22 cellular contexts compared by ENCODE assay signal in the genomic region with DNA sequence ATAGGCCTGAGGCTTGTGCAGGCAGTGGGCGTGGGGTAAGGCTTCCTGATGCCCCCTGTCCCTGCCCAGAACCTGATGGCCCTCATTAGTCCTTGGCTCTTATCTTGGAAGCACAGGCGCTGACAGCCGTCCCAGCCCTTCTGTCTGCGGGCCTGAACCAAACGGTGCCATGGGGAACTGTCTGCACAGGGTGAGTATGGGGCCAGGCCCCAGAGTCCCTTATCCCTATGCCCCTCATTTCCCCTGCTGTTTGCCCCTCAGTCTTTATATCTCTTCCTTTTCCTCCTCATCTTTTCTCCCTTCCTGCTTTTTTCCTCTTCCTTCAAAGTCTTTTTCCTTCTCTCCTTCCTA. TPM values are rescaled to one million over a fixed set of nuclear protein-coding genes. Genes with fewer than 3 reads are reported as not detected.
A peak's percentile ranks its signal among the peaks of the same experiment; 100 is the strongest.
DNase-seq lines count a peak whose midpoint lies in the region; ATAC-seq, FAIRE-seq and TF ChIP-seq lines count a peak whose summit lies in the region.
"Had no signal": no experiment of that assay in that cellular context is flagged by ENCODE, and none has a peak within 500 bp of the region (broad histone marks: within the 10 kb centered on the region; RNA-seq: fewer than 3 reads in every experiment).

A gene with protein sequence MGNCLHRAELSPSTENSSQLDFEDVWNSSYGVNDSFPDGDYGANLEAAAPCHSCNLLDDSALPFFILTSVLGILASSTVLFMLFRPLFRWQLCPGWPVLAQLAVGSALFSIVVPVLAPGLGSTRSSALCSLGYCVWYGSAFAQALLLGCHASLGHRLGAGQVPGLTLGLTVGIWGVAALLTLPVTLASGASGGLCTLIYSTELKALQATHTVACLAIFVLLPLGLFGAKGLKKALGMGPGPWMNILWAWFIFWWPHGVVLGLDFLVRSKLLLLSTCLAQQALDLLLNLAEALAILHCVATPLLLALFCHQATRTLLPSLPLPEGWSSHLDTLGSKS (plus strand): TSS at position 85 of the 351 bp plus-strand sequence. CDS start 85 bp downstream, at position 170.

- H3K4me3 ChIP-seq in K562 (no peak within 1 kb of the TSS), right atrium auricular region (peak within 1 kb of the TSS in 1 of 2 donors; percentile 1), skeletal muscle tissue (ENCODE audit: low read length in 3 of 3) (peak within 1 kb of the TSS in 1 of 3 donors; percentile 27)
- H3K4me3 ChIP-seq: cardiac muscle cell, right lobe of liver had no signal

- H3K27me3 ChIP-seq in K562 (ENCODE audit: control insufficient read depth in 2 of 2, insufficient read depth in 2 of 2, low read length in 2 of 2) (peaks cover 0 to 8% of the 10 kb centered on the region in 2 experiments; a peak in 2 of 5 replicates), right atrium auricular region (no peaks in the 10 kb centered on the region), skeletal muscle tissue (ENCODE audit: control insufficient read depth in 3 of 3, insufficient read depth in 3 of 3, low read length in 3 of 3) (peaks cover 22 to 47% (median 38%) of the 10 kb centered on the region in 3 donors)
- H3K27me3 ChIP-seq: cardiac muscle cell, right lobe of liver had no signal

- peaks cover 71% of the 10 kb centered on the region for H3K27me3 Mint-ChIP-seq in activated T-cell treated with anti-CD3 and anti-CD28 coated beads, Interleukin-2, amount 50 U/mL, for 72 hours (ENCODE audit: low read depth)

- H3K9me1 ChIP-seq in K562 (ENCODE audit: control insufficient read depth, insufficient read depth, low read length) = no peaks in the 10 kb centered on the region

- H2AFZ ChIP-seq in K562 (ENCODE audit: low read depth, low read length) = peak within 1 kb of the TSS; percentile 90

- intact Hi-C loops in K562 (cut with micrococcal nuclease) = no loop called here

- H3K27ac Mint-ChIP-seq in activated T-cell treated with anti-CD3 and anti-CD28 coated beads, Interleukin-2, amount 50 U/mL, for 72 hours = no peak within 1 kb of the TSS
- H3K27ac Mint-ChIP-seq: activated CD8-positive, alpha-beta T cell treated with anti-CD3 and anti-CD28 coated beads, Interleukin-2, amount 10 ng/mL, durations not matched to agents 7 days and 5 days; natural killer cell treated with Interleukin-12 subunit alpha and Interleukin-12 subunit beta and Interleukin-15 and Interleukin-18, amount 100 ng/mL, for 72 hours had no signal

- in situ Hi-C loops in K562 (cut with MboI) = no loop called here

- no peak for TF ChIP-seq POLR2A in K562 (conservative IDR thresholded peaks at IDR 0.05)

- peaks cover 19% of the 10 kb centered on the region for H3K4me1 Mint-ChIP-seq in activated T-cell treated with anti-CD3 and anti-CD28 coated beads, Interleukin-2, amount 50 U/mL, for 72 hours (ENCODE audit: low read depth)

- H3K4me1 ChIP-seq in K562 (replicated peaks in 1 of 2; ENCODE audit: control insufficient read depth in 2 of 2, insufficient read depth in 2 of 2, low read length in 2 of 2) (peaks cover 22 to 24% of the 10 kb centered on the region in 2 experiments; a peak in 4 of 5 replicates), right atrium auricular region (no peaks in the 10 kb centered on the region), skeletal muscle tissue (ENCODE audit: control insufficient read depth in 3 of 3, insufficient read depth in 3 of 3, low read length in 3 of 3) (no peaks in the 10 kb centered on the region)
- H3K4me1 ChIP-seq: right lobe of liver had no signal

- H3K9me3 Mint-ChIP-seq in activated T-cell treated with anti-CD3 and anti-CD28 coated beads, Interleukin-2, amount 50 U/mL, for 72 hours = no peaks in the 10 kb centered on the region
- H3K9me3 Mint-ChIP-seq: natural killer cell treated with Interleukin-12 subunit alpha and Interleukin-12 subunit beta and Interleukin-15 and Interleukin-18, amount 100 ng/mL, for 72 hours; stimulated activated naive CD8-positive, alpha-beta T cell treated with anti-CD3 and anti-CD28 coated beads, Interleukin-15, amount 100 ng/mL, for 72 hours had no signal

- TF ChIP-seq EP300 in K562 (IDR thresholded peaks at IDR 0.05; ENCODE audit: low read length) = no peak; the same call in 1 of the 2 replicates

- TF ChIP-seq CTCF in K562 (IDR thresholded peaks at IDR 0.05 in 2 of 3, conservative IDR thresholded peaks at IDR 0.05 in 1 of 3; ENCODE audit: insufficient read depth in 2 of 3, low read depth in 1 of 3, low read length in 3 of 3) (no peak), right atrium auricular region (IDR thresholded peaks at IDR 0.05) (no peak)

- DNase-seq in GM19239 (ENCODE audit: insufficient read length, low spot score) (no peak), K562 (ENCODE audit: extremely low read depth in 1 of 4, low spot score in 3 of 4) (peak; percentile 37 to 65 (median 56)), right atrium auricular region (ENCODE audit: low spot score) (no peak), SW480 (ENCODE audit: low spot score) (no peak)
- DNase-seq in activated T-cell treated with anti-CD3 and anti-CD28 coated beads, Interleukin-2, amount 50 U/mL, for 72 hours = no peak
- no peak for DNase-seq in stimulated activated CD4-positive, alpha-beta T cell treated with anti-CD3 and anti-CD28 coated beads, Interleukin-4, amount 100 ng/mL, for 1 hour
- DNase-seq: activated CD8-positive, alpha-beta T cell treated with anti-CD3 and anti-CD28 coated beads, Interleukin-2, amount 10 ng/mL, durations not matched to agents 7 days and 5 days; activated effector memory CD4-positive, alpha-beta T cell treated with anti-CD3 and anti-CD28 coated beads, Interleukin-2, amount 50 U/mL, for 16 hours; COR-L47; kidney glomerular epithelial cell; NCI-H2081; NCI-H774; right lobe of liver; SHP77 treated with DMSO at 0.1 percent for 48 hours; stimulated activated naive CD8-positive, alpha-beta T cell treated with anti-CD3 and anti-CD28 coated beads, Interleukin-15, amount 100 ng/mL, for 72 hours had no signal

- peak within 1 kb of the TSS; percentile 47 for H3K27ac ChIP-seq in K562 (ENCODE audit: extremely low read depth, low read depth, low read length)
- no peak within 1 kb of the TSS for H3K27ac ChIP-seq in right atrium auricular region
- H3K27ac ChIP-seq in skeletal muscle tissue (ENCODE audit: low read depth, low read length) = peak within 1 kb of the TSS; percentile 55
- H3K27ac ChIP-seq: cardiac muscle cell, HL-60, right lobe of liver had no signal

- no peak within 1 kb of the TSS for H3K4me3 Mint-ChIP-seq in activated T-cell treated with anti-CD3 and anti-CD28 coated beads, Interleukin-2, amount 50 U/mL, for 72 hours
- H3K4me3 Mint-ChIP-seq: activated CD8-positive, alpha-beta T cell treated with anti-CD3 and anti-CD28 coated beads, Interleukin-2, amount 10 ng/mL, durations not matched to agents 7 days and 5 days; natural killer cell treated with Interleukin-12 subunit alpha and Interleukin-12 subunit beta and Interleukin-15 and Interleukin-18, amount 100 ng/mL, for 72 hours had no signal

- peak within 1 kb of the TSS; percentile 46 to 78 for H3K9ac ChIP-seq in K562 (ENCODE audit: insufficient read depth in 1 of 2, low read depth in 2 of 2, low read length in 2 of 2)
- H3K9ac ChIP-seq in skeletal muscle tissue (ENCODE audit: low read depth in 1 of 3, low read length in 3 of 3) = peak within 1 kb of the TSS in 1 of 3 donors; percentile 16

- H3K9me3 ChIP-seq in K562 (replicated peaks; ENCODE audit: control insufficient read depth, insufficient read depth, low read depth, low read length) (no peaks in the 10 kb centered on the region), right atrium auricular region (no peaks in the 10 kb centered on the region), skeletal muscle tissue (ENCODE audit: control insufficient read depth in 3 of 3, low read length in 3 of 3) (no peaks in the 10 kb centered on the region)
- H3K9me3 ChIP-seq: right lobe of liver had no signal

- peak in 1 of 2 experiments; percentile 17; a peak in 1 of 4 replicates for TF ChIP-seq RAD21 in K562 (CRISPR knock-in tag; conservative IDR thresholded peaks at IDR 0.05 in 1 of 2, IDR thresholded peaks at IDR 0.05 in 1 of 2)

- FAIRE-seq in GM19239 (lab: Jason Lieb, UNC) = peak; percentile 28
- no peak for FAIRE-seq in K562 (lab: Jason Lieb, UNC)

- no peaks in the 10 kb centered on the region for H3K79me2 ChIP-seq in K562 (ENCODE audit: control insufficient read depth, insufficient read depth, low read length)

- peak within 1 kb of the TSS; percentile 82 for H3K4me2 ChIP-seq in K562 (ENCODE audit: insufficient read depth, low read length)

- H3K36me3 ChIP-seq in K562 (ENCODE audit: control insufficient read depth, insufficient read depth, low read length) = no peaks in the 10 kb centered on the region
- H3K36me3 ChIP-seq in right atrium auricular region = no peaks in the 10 kb centered on the region
- no peaks in the 10 kb centered on the region for H3K36me3 ChIP-seq in skeletal muscle tissue (ENCODE audit: control insufficient read depth in 3 of 3, insufficient read depth in 3 of 3, low read length in 3 of 3)
- H3K36me3 ChIP-seq: cardiac muscle cell, right lobe of liver had no signal

- BruUV-seq in K562 (replicated peaks; lab: Mats Ljungman, UMichigan) = no TSS peak

- POLR2A ChIA-PET in K562 (lab: Yijun Ruan, JAX) = no interaction called here

- CTCF ChIA-PET in K562 (lab: Yijun Ruan, JAX; ENCODE audit: low intra/inter-chr PET ratio) = interaction anchor here (0.7 kb wide), 1 partner anchor 72 kb away, joined by 5 read pairs; no protein-coding TSS in a partner anchor

- ATAC-seq in K562 (peak; percentile 85), GM21526 (IDR thresholded peaks at IDR 0.05; ENCODE audit: low FRiP score, unreplicated experiment) (no peak)
- no peak for ATAC-seq in activated T-cell treated with anti-CD3 and anti-CD28 coated beads, Interleukin-2, amount 50 U/mL, for 72 hours (replicated peaks in 1 of 2)
- ATAC-seq: activated CD8-positive, alpha-beta T cell treated with anti-CD3 and anti-CD28 coated beads, Interleukin-2, amount 10 ng/mL, durations not matched to agents 7 days and 5 days had no signal

- no peaks in the 10 kb centered on the region for H4K20me1 ChIP-seq in K562 (replicated peaks; ENCODE audit: control insufficient read depth, insufficient read depth, low read length)

- no peaks in the 10 kb centered on the region for H3K36me3 Mint-ChIP-seq in activated T-cell treated with anti-CD3 and anti-CD28 coated beads, Interleukin-2, amount 50 U/mL, for 72 hours (ENCODE audit: insufficient read depth in 2 of 2)
- H3K36me3 Mint-ChIP-seq: natural killer cell treated with Interleukin-12 subunit alpha and Interleukin-12 subunit beta and Interleukin-15 and Interleukin-18, amount 100 ng/mL, for 72 hours had no signal

- WGBS in K562 (ENCODE audit: insufficient coverage, low coverage, missing lambda C conversion rate) = 0% methylated on average over 5 of the region's 5 CpGs

RNA-seq across cellular contexts. Expression of the gene that starts here (rescaled TPM):
- 0.44 TPM in 1 of 2 replicates, not detected in the other for total RNA-seq in K562 (2011; cell fraction: chromatin; rRNA removed; ENCODE audit: low replicate concordance)
- 0.50 and 0.53 TPM in 2 replicates for total RNA-seq in K562 (2011; cell fraction: nucleolus; rRNA removed)
- 0.29 TPM in 1 of 2 replicates, not detected in the other for total RNA-seq in K562 (2011; cell fraction: nucleoplasm; rRNA removed)
- total RNA-seq in K562 (2014; rRNA removed) (0.18 and 0.41 TPM in 2 replicates), K562 (2014; rRNA removed; fragmentation: Illumina TruSeq; extraction: Trizol) (0.07 TPM in 1 of 2 replicates, not detected in the other), K562 (2015; rRNA removed; fragmentation: Illumina TruSeq; extraction: Trizol) (0.11 TPM in 1 of 2 replicates, not detected in the other), K562 (2021) (0.51 and 0.58 TPM in 2 replicates), right atrium auricular region (10 to 100 TPM; 13.3 to 13.8 TPM), skeletal muscle tissue (4.7 TPM)
- polyA plus RNA-seq in K562 (2011; rRNA removed) (0.15 TPM in 1 of 2 replicates, not detected in the other), K562 (2014; fragmentation: Illumina TruSeq; extraction: Trizol) (0.22 and 0.24 TPM in 2 replicates), K562 (2014; fragmentation: Nextera tagmentation; extraction: Ambion mirVana) (under 1 TPM; 0.24 to 0.64 TPM), K562 (2014; rRNA removed) (0.15 and 0.30 TPM in 2 replicates)
- 0.43 TPM in 1 of 2 replicates, not detected in the other for polyA plus RNA-seq in K562 (2011; cell fraction: cytosol; rRNA removed)
- polyA plus RNA-seq in K562 (2011; cell fraction: nucleus; rRNA removed) = 0.07 and 0.34 TPM in 2 replicates
- 0.62 and 1.7 TPM in 2 replicates for polyA plus RNA-seq in K562 (2012)
- polyA minus RNA-seq in K562 (2011; rRNA and poly(A)+ RNA removed) = not detected in 2 replicates
- polyA minus RNA-seq in K562 (2011; cell fraction: cytosol; rRNA and poly(A)+ RNA removed) = not detected in 2 replicates
- not detected in 2 replicates for polyA minus RNA-seq in K562 (2011; cell fraction: nucleus; rRNA and poly(A)+ RNA removed)
- total RNA-seq in activated T-cell treated with anti-CD3 and anti-CD28 coated beads, Interleukin-2, amount 50 U/mL, for 72 hours = not detected
- total RNA-seq: activated CD8-positive, alpha-beta T cell treated with anti-CD3 and anti-CD28 coated beads, Interleukin-2, amount 10 ng/mL, durations not matched to agents 7 days and 5 days; G401; natural killer cell treated with Interleukin-12 subunit alpha and Interleukin-12 subunit beta and Interleukin-15 and Interleukin-18, amount 100 ng/mL, for 72 hours had no signal
- polyA plus RNA-seq: AG04450 had no signal

Comparison
In these comparisons a context has a peak if more than half of its experiments do, and no peak if none do; other contexts are left out.
1. DNase-seq: peak in K562 (4 of 4); none in GM19239 (single experiment), right atrium auricular region (single experiment), SW480 (single experiment), activated T-cell treated with anti-CD3 and anti-CD28 coated beads, Interleukin-2, amount 50 U/mL, for 72 hours (0 of 2) and stimulated activated CD4-positive, alpha-beta T cell treated with anti-CD3 and anti-CD28 coated beads, Interleukin-4, amount 100 ng/mL, for 1 hour (single experiment).
2. H3K27ac ChIP-seq: peak in K562 (single experiment) and skeletal muscle tissue (single experiment); none in right atrium auricular region (0 of 2).